In the genomic region with DNA sequence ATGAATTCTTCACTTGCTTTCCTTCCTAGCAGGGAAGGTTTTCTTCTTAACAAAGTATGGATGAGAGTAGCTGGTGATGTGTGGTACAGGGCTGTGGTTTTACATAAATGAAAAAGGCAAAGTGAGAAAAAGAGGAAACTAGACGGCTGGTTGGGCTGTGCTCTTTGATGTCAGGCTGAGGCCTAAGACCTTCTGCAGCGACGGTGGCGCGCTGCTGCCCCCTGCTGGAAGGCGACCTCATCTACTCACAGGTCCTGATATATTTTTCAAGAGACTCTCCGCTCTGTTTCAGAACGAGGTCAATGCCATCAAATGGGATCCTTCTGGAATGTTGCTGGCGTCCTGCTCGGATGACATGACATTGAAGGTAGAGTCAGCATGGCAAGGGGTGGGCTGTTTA, we compare ENCODE assay signal across 8 cellular contexts.
DNase-seq lines count a peak whose midpoint lies in the region; ATAC-seq and TF ChIP-seq lines count a peak whose summit lies in the region.

No MANE protein-coding gene starts in this region.

- H3K4me3 Mint-ChIP-seq in glutamatergic neuron (ENCODE audit: unreplicated experiment), result no peak overlapping the region

- DNase-seq in GF-D8 (lab: John Stamatoyannopoulos, UW) (peak; percentile 13), glutamatergic neuron (peak; percentile 79), RKO (ENCODE audit: low spot score) (no peak)
- peak; percentile 80 for DNase-seq in stimulated activated CD8-positive, alpha-beta memory T cell treated with anti-CD3 and anti-CD28 coated beads, Interleukin-4, amount 100 ng/mL, for 48 hours

- H3K36me3 Mint-ChIP-seq in glutamatergic neuron (ENCODE audit: unreplicated experiment), result no peaks in the 10 kb centered on the region

- peak; percentile 68 for TF ChIP-seq CTCF in glutamatergic neuron (IDR thresholded peaks at IDR 0.05; ENCODE audit: partially characterized antibody, unreplicated experiment)

- H3K9me3 Mint-ChIP-seq in glutamatergic neuron (ENCODE audit: unreplicated experiment), result peaks cover 1% of the 10 kb centered on the region

- H3K27ac Mint-ChIP-seq in glutamatergic neuron (ENCODE audit: unreplicated experiment), result no peak overlapping the region

- peak; percentile 79 for ATAC-seq in HG03280 (IDR thresholded peaks at IDR 0.05; ENCODE audit: unreplicated experiment)
- ATAC-seq in activated CD4-positive, CD25-positive, alpha-beta regulatory T cell treated with anti-CD3 and anti-CD28 coated beads, Interleukin-2, amount 50 U/mL, for 24 hours, result peak; percentile 55 to 60
- no peak for ATAC-seq in HG03520 (IDR thresholded peaks at IDR 0.05; ENCODE audit: unreplicated experiment)
- no peak for ATAC-seq in GM19467 (IDR thresholded peaks at IDR 0.05; ENCODE audit: unreplicated experiment)

- no peaks in the 10 kb centered on the region for H3K27me3 Mint-ChIP-seq in glutamatergic neuron (ENCODE audit: unreplicated experiment)

- no peaks in the 10 kb centered on the region for H3K4me1 Mint-ChIP-seq in glutamatergic neuron (ENCODE audit: low read depth, unreplicated experiment)

Comparison
In these comparisons a context has a peak if more than half of its experiments do, and no peak if none do; other contexts are left out.
1. ATAC-seq: peak in HG03280 (single experiment) and activated CD4-positive, CD25-positive, alpha-beta regulatory T cell treated with anti-CD3 and anti-CD28 coated beads, Interleukin-2, amount 50 U/mL, for 24 hours (2 of 2); none in HG03520 (single experiment) and GM19467 (single experiment).